ENCODE assay signal across 23 cellular contexts in the genomic region with DNA sequence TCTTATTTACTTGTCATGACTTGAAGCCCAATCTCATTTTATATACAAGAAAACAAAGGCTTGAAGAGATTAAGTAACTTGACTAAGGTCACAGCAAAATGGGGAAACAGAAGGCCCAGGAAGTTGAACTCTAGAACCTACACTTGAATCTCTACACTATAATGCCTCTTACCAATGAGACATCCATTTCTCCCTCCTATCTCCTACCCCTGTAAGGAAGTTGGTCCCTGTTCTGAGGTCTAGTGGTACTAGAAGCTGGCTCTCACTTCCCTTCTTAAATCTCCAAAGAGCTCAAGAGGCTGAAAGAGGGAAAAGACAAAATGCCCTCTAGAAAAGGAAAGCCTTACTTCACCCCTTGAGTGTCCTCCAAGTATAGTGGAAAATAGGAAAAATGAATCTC. TPM values are rescaled to one million over a fixed set of nuclear protein-coding genes. Genes with fewer than 3 reads are reported as not detected.
"Had no signal": no experiment of that assay in that cellular context is flagged by ENCODE, and none has a peak within 500 bp of the region (broad histone marks: within the 10 kb centered on the region; RNA-seq: fewer than 3 reads in every experiment).

No MANE protein-coding gene starts in this region.

- ATAC-seq: activated T-cell treated with anti-CD3 and anti-CD28 coated beads, Interleukin-2, amount 50 U/mL, for 72 hours; body of pancreas; esophagus mucosa; mucosa of descending colon; naive thymus-derived CD8-positive, alpha-beta T cell had no signal

- H3K4me3 ChIP-seq: body of pancreas, mucosa of descending colon, skin epidermis, tibial nerve had no signal

- H3K9me3 ChIP-seq: body of pancreas, mucosa of descending colon, tibial nerve had no signal

- DNase-seq: activated B cell treated with CpG ODN at 0.5 μM for 24 hours; activated CD4-positive, alpha-beta T cell treated with anti-CD3 and anti-CD28 coated beads, Interleukin-2, amount 10 ng/mL, durations not matched to agents 24 days and 14 days; activated CD8-positive, alpha-beta memory T cell treated with anti-CD3 and anti-CD28 coated beads, Interleukin-2, amount 50 U/mL, for 48 hours; activated gamma-delta T cell treated with Interleukin-2 at 50 U/mL for 16 hours; activated naive CD8-positive, alpha-beta T cell treated with anti-CD3 and anti-CD28 coated beads for 36 hours; activated T-cell treated with anti-CD3 and anti-CD28 coated beads, Interleukin-2, amount 50 U/mL, for 72 hours; amygdala; body of pancreas; caudate nucleus; mucosa of descending colon; naive thymus-derived CD8-positive, alpha-beta T cell; stimulated activated CD4-positive, alpha-beta T cell treated with anti-CD3 and anti-CD28 coated beads, Interleukin-15, amount 100 ng/mL, for 24 hours; stimulated activated CD4-positive, alpha-beta T cell treated with anti-CD3 and anti-CD28 coated beads, Interleukin-4, amount 100 ng/mL, for 24 hours; stimulated activated naive CD4-positive, alpha-beta T cell treated with Interleukin-2 at 50 U/mL for 16 hours; substantia nigra had no signal

- FAIRE-seq: colon, endometrium, islet of Langerhans had no signal

- H3K27me3 ChIP-seq: body of pancreas, tibial nerve had no signal

- H3K27ac ChIP-seq: body of pancreas, skin epidermis, tibial nerve had no signal

RNA-seq across cellular contexts. Expression of a gene that starts 25.5 kb away (rescaled TPM):
- total RNA-seq: activated B cell treated with CpG ODN at 0.5 μM for 24 hours; activated CD4-positive, alpha-beta T cell treated with anti-CD3 and anti-CD28 coated beads, Interleukin-2, amount 10 ng/mL, durations not matched to agents 24 days and 14 days; activated naive CD8-positive, alpha-beta T cell treated with anti-CD3 and anti-CD28 coated beads for 36 hours; naive thymus-derived CD8-positive, alpha-beta T cell; posterior vena cava had no signal
- polyA plus RNA-seq: naive thymus-derived CD8-positive, alpha-beta T cell had no signal

RNA-seq across cellular contexts. Expression of a gene that starts 44.9 kb away (rescaled TPM):
- total RNA-seq: activated B cell treated with CpG ODN at 0.5 μM for 24 hours; activated CD4-positive, alpha-beta T cell treated with anti-CD3 and anti-CD28 coated beads, Interleukin-2, amount 10 ng/mL, durations not matched to agents 24 days and 14 days; activated naive CD8-positive, alpha-beta T cell treated with anti-CD3 and anti-CD28 coated beads for 36 hours; activated T-cell treated with anti-CD3 and anti-CD28 coated beads, Interleukin-2, amount 50 U/mL, for 72 hours; body of pancreas; esophagus mucosa; naive thymus-derived CD8-positive, alpha-beta T cell; posterior vena cava; T-helper 2 cell treated with Interferon-gamma antibody and Interleukin-4, amounts not matched to agents 100 ng/mL and 5 ng/mL, for 36 hours; tibial nerve had no signal
